Comparison of ENCODE assay signal across 8 cellular contexts in genomic region chr5:140400730-140401361, GRCh38. TPM values are rescaled to one million over a fixed set of nuclear protein-coding genes. Genes with fewer than 3 reads are reported as not detected.
A peak's percentile ranks its signal among the peaks of the same experiment; 100 is the strongest.
DNase-seq lines count a peak whose midpoint lies in the region; ATAC-seq and TF ChIP-seq lines count a peak whose summit lies in the region.

No MANE protein-coding gene starts in this region.

- ATAC-seq in GM19372 (IDR thresholded peaks at IDR 0.05; ENCODE audit: low read depth, unreplicated experiment) (peak; percentile 57), HG03520 (IDR thresholded peaks at IDR 0.05; ENCODE audit: unreplicated experiment) (peak; percentile 61), left lobe of liver (peak; percentile 81)

- no peak for TF ChIP-seq CTCF in C4-2B (conservative IDR thresholded peaks at IDR 0.05)

- DNase-seq in NCI-H526 treated with DMSO at 0.1 percent for 48 hours (lab: John Stamatoyannopoulos, UW): peak; percentile 97
- DNase-seq in activated CD4-positive, alpha-beta T cell treated with anti-CD3 and anti-CD28 coated beads, Interleukin-2, amount 50 U/mL, for 1 hour: peak; percentile 79
- peak; percentile 91 for DNase-seq in dedifferentiated amniotic fluid mesenchymal stem cell (ENCODE audit: extremely low spot score)
- DNase-seq in left lobe of liver (ENCODE audit: low spot score): peak; percentile 97
- peak; percentile 85 for DNase-seq in stimulated activated CD4-positive, alpha-beta T cell treated with anti-CD3 and anti-CD28 coated beads, Interleukin-1b, Interleukin-23, amount 100 ng/mL, for 48 hours

- H3K27ac ChIP-seq in C4-2B: peak overlapping the region; percentile 96

RNA-seq across cellular contexts. Expression of gene ANKHD1, which starts 0.8 kb away (rescaled TPM):
- total RNA-seq in left lobe of liver: 60.6 TPM

RNA-seq across cellular contexts. Expression of gene SLC4A9, which starts 40.9 kb away (rescaled TPM):
- total RNA-seq in left lobe of liver: 0.10 TPM

RNA-seq across cellular contexts. Expression of gene HBEGF, which starts 54.4 kb away (rescaled TPM):
- total RNA-seq in left lobe of liver: 0.70 TPM

Comparison
In these comparisons a context has a peak if more than half of its experiments do, and no peak if none do; other contexts are left out.
1. Peak in every context shown above with its lines: DNase-seq, ATAC-seq and H3K27ac ChIP-seq.